In the genomic region with DNA sequence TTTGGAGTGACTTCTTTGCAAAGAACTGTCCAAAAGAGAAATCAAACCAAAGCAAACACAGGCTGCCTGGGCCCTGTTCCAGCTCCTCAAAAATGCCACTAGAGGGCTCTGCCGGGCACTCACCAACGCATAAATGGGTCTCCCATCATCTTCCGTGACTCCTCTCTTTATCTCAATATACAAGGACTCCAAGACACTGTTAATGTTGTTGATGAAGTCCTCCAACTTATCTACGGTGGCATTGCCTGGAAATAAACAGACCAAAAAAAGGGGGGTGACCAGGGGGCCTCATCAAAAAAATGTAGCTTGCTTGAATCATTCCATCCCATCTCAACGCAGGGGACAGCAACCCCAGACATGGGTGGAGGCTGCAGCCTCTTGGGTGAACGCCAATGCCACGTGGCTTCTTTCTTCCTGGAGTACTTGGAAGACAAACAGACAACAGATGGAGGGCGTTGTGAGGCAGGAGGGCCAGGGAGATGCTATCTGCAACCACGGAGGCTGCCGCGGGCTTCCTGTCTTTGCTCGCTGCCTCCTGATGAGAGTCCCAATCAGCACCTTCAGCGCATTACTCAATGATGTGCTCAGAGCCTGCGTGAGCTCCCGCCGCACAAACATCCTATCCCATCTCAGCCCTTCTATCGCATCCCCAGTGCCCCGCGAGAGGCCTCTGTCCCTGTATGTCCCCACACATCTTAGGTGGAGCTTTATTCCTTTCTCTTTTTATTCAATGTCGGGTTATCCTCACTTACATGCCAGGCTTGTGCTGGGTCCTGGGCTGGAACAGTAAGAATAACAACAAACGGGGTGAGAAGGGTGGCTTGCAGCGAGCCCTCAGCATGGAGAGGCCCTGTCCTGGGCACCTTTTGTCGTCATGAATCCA, we compare ENCODE assay signal across 8 cellular contexts. TPM values are rescaled to one million over a fixed set of nuclear protein-coding genes. Genes with fewer than 3 reads are reported as not detected.
DNase-seq lines count a peak whose midpoint lies in the region; ATAC-seq and TF ChIP-seq lines count a peak whose summit lies in the region.

No MANE protein-coding gene starts in this region.

- intact Hi-C loops in MCF 10A (cut with micrococcal nuclease): loop anchor here (1.0 kb wide), 3 partner anchors 92 to 222 kb away; no protein-coding TSS in a partner anchor

- DNase-seq in NCI-H2196 (lab: John Stamatoyannopoulos, UW; ENCODE audit: unreplicated experiment) (peak; percentile 86), MCF 10A (ENCODE audit: unreplicated experiment) (peak; percentile 84), inferior parietal cortex (ENCODE audit: extremely low spot score) (peak; percentile 80), smooth muscle cell of the brain vasculature (ENCODE audit: low read depth, low spot score) (peak; percentile 79)

- ATAC-seq in HG02938 (IDR thresholded peaks at IDR 0.05; ENCODE audit: unreplicated experiment) (no peak), HG03442 (IDR thresholded peaks at IDR 0.05; ENCODE audit: unreplicated experiment) (no peak)

- no peaks in the 10 kb centered on the region for H3K27me3 Mint-ChIP-seq in MCF 10A (ENCODE audit: insufficient read depth, unreplicated experiment)

- CTCF ChIA-PET in MCF 10A (lab: Yijun Ruan, JAX): interaction anchor here (0.6 to 11.0 kb wide), 64 partner anchors 10 to 1959 kb away, joined by 3 to 248 read pairs (median 5); a partner anchor contains a TSS

- H3K4me3 Mint-ChIP-seq in MCF 10A (ENCODE audit: unreplicated experiment): no peak overlapping the region

- H3K36me3 Mint-ChIP-seq in MCF 10A (ENCODE audit: insufficient read depth, unreplicated experiment): peaks cover 44% of the 10 kb centered on the region

- H3K27ac Mint-ChIP-seq in MCF 10A (ENCODE audit: low read depth, unreplicated experiment): no peak overlapping the region

- TF ChIP-seq CTCF in GM12873 (IDR thresholded peaks at IDR 0.05; ENCODE audit: insufficient read depth, low read depth, low read length, missing control alignments) (peak; percentile 84), WI38 (IDR thresholded peaks at IDR 0.05; ENCODE audit: low read depth, low read length) (peak; percentile 82), MCF 10A (IDR thresholded peaks at IDR 0.05; ENCODE audit: unreplicated experiment) (peak; percentile 77)

- POLR2A ChIA-PET in MCF 10A (lab: Yijun Ruan, JAX): interaction anchor here (0.6 to 2.9 kb wide), 5 partner anchors 10 to 133 kb away, joined by 3 to 9 read pairs (median 3); a partner anchor contains a TSS

- no TSS peak for BruUV-seq in MCF 10A (replicated peaks; lab: Mats Ljungman, UMichigan)

- H3K9me3 Mint-ChIP-seq in MCF 10A (ENCODE audit: unreplicated experiment): no peaks in the 10 kb centered on the region

- peaks cover 23% of the 10 kb centered on the region for H3K4me1 Mint-ChIP-seq in MCF 10A (ENCODE audit: insufficient read depth, unreplicated experiment)

- no peak overlapping the region for H3K4me3 ChIP-seq in WI38 (ENCODE audit: low read depth, low read length)

RNA-seq across cellular contexts. Expression of a gene that starts 32.0 kb away (rescaled TPM):
- 3.7 and 4.1 TPM in 2 replicates for total RNA-seq in MCF 10A (2022)

RNA-seq across cellular contexts. Expression of a gene that starts 33.3 kb away (rescaled TPM):
- total RNA-seq in MCF 10A (2022): 106 and 119 TPM in 2 replicates
